11 cellular contexts compared by ENCODE assay signal in genomic region chr7:94511763-94512162, GRCh38. TPM values are rescaled to one million over a fixed set of nuclear protein-coding genes. Genes with fewer than 3 reads are reported as not detected.
DNase-seq lines count a peak whose midpoint lies in the region; ATAC-seq lines count a peak whose summit lies in the region.
"Had no signal": no experiment of that assay in that cellular context is flagged by ENCODE, and none has a peak within 500 bp of the region (broad histone marks: within the 10 kb centered on the region; RNA-seq: fewer than 3 reads in every experiment).

No MANE protein-coding gene starts in this region.

- peaks cover 30% of the 10 kb centered on the region for H3K4me1 ChIP-seq in ectodermal cell (ENCODE audit: control insufficient read depth, insufficient read depth, low read length)

- H3K4me3 ChIP-seq in ectodermal cell (ENCODE audit: insufficient read depth, low read depth, low read length): peak overlapping the region; percentile 90

- H3K27me3 ChIP-seq in ectodermal cell (ENCODE audit: control insufficient read depth, insufficient read depth, low read length, poor library complexity, severe bottlenecking): no peaks in the 10 kb centered on the region

- ATAC-seq in GM21529 (IDR thresholded peaks at IDR 0.05; ENCODE audit: unreplicated experiment): no peak

- H3K27ac ChIP-seq in ectodermal cell (ENCODE audit: insufficient read depth, low read depth, low read length, poor library complexity, severe bottlenecking): no peak overlapping the region

- H3K36me3 ChIP-seq in ectodermal cell (ENCODE audit: control insufficient read depth, insufficient read depth, low read length): no peaks in the 10 kb centered on the region

- no peaks in the 10 kb centered on the region for H3K9me3 ChIP-seq in ectodermal cell (ENCODE audit: control insufficient read depth, low read length)

- DNase-seq in NCI-H748 (lab: John Stamatoyannopoulos, UW; ENCODE audit: unreplicated experiment): peak; percentile 34
- DNase-seq in NCI-H748 treated with DMSO at 0.1 percent for 48 hours (lab: John Stamatoyannopoulos, UW): no peak
- DNase-seq in NCI-H526 treated with DMSO at 0.1 percent for 48 hours (lab: John Stamatoyannopoulos, UW): peak; percentile 25
- DNase-seq in pons (ENCODE audit: low spot score): peak; percentile 16
- no peak for DNase-seq in COR-L47 (lab: John Stamatoyannopoulos, UW)
- no peak for DNase-seq in medulla oblongata (ENCODE audit: extremely low spot score)
- DNase-seq: activated gamma-delta T cell treated with Interleukin-2 at 50 U/mL for 16 hours; head of caudate nucleus; stimulated activated CD4-positive, alpha-beta T cell treated with anti-CD3 and anti-CD28 coated beads, Interleukin-12 subunit alpha, Interleukin-12 subunit beta, amount 100 ng/mL, for 4 hours had no signal

RNA-seq across cellular contexts. Expression of gene CASD1, which starts 2.2 kb away (rescaled TPM):
- 42.7 TPM for polyA plus RNA-seq in ectodermal cell (2013, experiment 1 of 4)
- polyA plus RNA-seq in ectodermal cell (2013, experiment 2 of 4): 48.6 TPM
- polyA plus RNA-seq in ectodermal cell (2013, experiment 3 of 4): 40.7 TPM
- polyA plus RNA-seq in ectodermal cell (2013, experiment 4 of 4): 47.9 TPM

Comparison
In these comparisons a context has a peak if more than half of its experiments do, and no peak if none do; other contexts are left out.
1. DNase-seq: peak in NCI-H748 (single experiment), NCI-H526 treated with DMSO at 0.1 percent for 48 hours (single experiment) and pons (single experiment); none in NCI-H748 treated with DMSO at 0.1 percent for 48 hours (single experiment), COR-L47 (single experiment) and medulla oblongata (single experiment).